8 cellular contexts compared by ENCODE assay signal in the genomic region with DNA sequence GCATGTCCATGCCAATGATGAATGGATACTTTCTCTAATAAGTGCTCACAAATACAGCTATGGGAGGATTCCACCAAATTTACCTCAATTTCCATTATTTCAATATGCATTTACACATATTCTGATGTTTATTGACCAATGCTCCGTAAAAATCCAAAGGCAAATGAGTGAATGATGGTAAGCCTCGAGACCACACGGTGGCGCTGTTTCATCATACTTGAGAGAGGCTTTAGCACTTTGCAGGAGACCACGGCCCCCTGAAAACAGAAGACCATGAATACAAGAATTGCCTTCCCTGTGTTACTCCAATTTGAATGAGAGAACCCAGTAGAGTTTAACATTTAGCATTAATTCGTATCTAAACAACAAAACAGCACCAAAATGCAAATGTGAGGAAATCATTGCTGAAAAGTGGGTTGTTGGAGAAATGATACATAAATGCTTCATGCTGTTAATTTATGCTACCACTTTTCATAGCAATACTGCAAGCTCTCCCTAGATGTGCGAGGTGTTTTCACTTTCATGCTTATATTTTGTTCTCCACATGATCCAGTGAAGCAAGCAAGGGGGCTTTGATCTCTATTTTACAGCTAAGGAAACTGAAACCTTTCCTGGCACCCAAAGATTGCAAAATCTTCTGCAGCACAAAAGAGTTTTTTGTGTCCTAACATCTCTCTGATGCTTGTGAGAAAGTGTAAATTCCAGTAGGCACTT. TPM values are rescaled to one million over a fixed set of nuclear protein-coding genes. Genes with fewer than 3 reads are reported as not detected.
DNase-seq lines count a peak whose midpoint lies in the region; ATAC-seq, FAIRE-seq and TF ChIP-seq lines count a peak whose summit lies in the region.

No MANE protein-coding gene starts in this region.

- TF ChIP-seq EP300 in HepG2 (IDR thresholded peaks at IDR 0.05; ENCODE audit: low read depth in 2 of 2, low read length in 2 of 2) (peak in 1 of 2 experiments; percentile 47; a peak in 1 of 4 replicates), HepG2 (CRISPR knock-in tag; IDR thresholded peaks at IDR 0.05; ENCODE audit: borderline replicate concordance) (no peak; the same call in 1 of the 2 replicates)

- H3K27ac ChIP-seq in HepG2 (ENCODE audit: extremely low read length, insufficient read depth, low read length) = peak overlapping the region; percentile 16

- under 1% methylated on average over 7 of the region's 7 CpGs for WGBS in HepG2 (ENCODE audit: low lambda C conversion rate)

- peak; percentile 78 for TF ChIP-seq CTCF in CD14-positive monocyte (IDR thresholded peaks at IDR 0.05)
- TF ChIP-seq CTCF in choroid plexus epithelial cell (conservative IDR thresholded peaks at IDR 0.05; ENCODE audit: low read depth, low read length) = peak; percentile 90
- peak; percentile 91 for TF ChIP-seq CTCF in HepG2 (CRISPR knock-in tag; IDR thresholded peaks at IDR 0.05)

- no peak overlapping the region for H2AFZ ChIP-seq in HepG2 (ENCODE audit: low read length)

- no peak overlapping the region for H3K27ac Mint-ChIP-seq in CD14-positive monocyte
- no peak overlapping the region for H3K27ac Mint-ChIP-seq in activated CD4-positive, alpha-beta T cell treated with anti-CD3 and anti-CD28 coated beads for 36 hours

- no peaks in the 10 kb centered on the region for H3K36me3 Mint-ChIP-seq in CD14-positive monocyte
- H3K36me3 Mint-ChIP-seq in activated CD4-positive, alpha-beta T cell treated with anti-CD3 and anti-CD28 coated beads for 36 hours (ENCODE audit: low read depth) = no peaks in the 10 kb centered on the region

- DNase-seq in CD14-positive monocyte (ENCODE audit: low spot score) (no peak), H4 (ENCODE audit: low spot score) (peak; percentile 87), NCI-H2227 treated with DMSO at 0.1 percent for 48 hours (lab: John Stamatoyannopoulos, UW) (peak; percentile 76), choroid plexus epithelial cell (ENCODE audit: low read depth) (peak; percentile 88), HepG2 (ENCODE audit: low spot score) (peak; percentile 82)
- peak; percentile 78 for DNase-seq in activated CD4-positive, alpha-beta T cell treated with anti-CD3 and anti-CD28 coated beads for 36 hours
- DNase-seq in stimulated activated CD4-positive, alpha-beta T cell treated with anti-CD3 and anti-CD28 coated beads, Interleukin-4, amount 100 ng/mL, for 48 hours (ENCODE audit: low read depth in 2 of 2) = peak; percentile 42 to 51

- H3K27me3 ChIP-seq in HepG2 (ENCODE audit: control insufficient read depth in 1 of 2, insufficient read depth in 2 of 2, low read length in 2 of 2) = no peaks in the 10 kb centered on the region

- H3K9ac ChIP-seq in HepG2 (ENCODE audit: insufficient read depth, low read depth, low read length) = peak overlapping the region; percentile 36

- ATAC-seq in activated CD4-positive, alpha-beta T cell treated with anti-CD3 and anti-CD28 coated beads for 36 hours = peak; percentile 39
- ATAC-seq in HepG2 (peak; percentile 74), GM21367 (IDR thresholded peaks at IDR 0.05; ENCODE audit: unreplicated experiment) (no peak)

- H3K4me2 ChIP-seq in HepG2 (ENCODE audit: low read depth, low read length) = peak overlapping the region; percentile 71

- peak overlapping the region; percentile 57 to 82 for H3K4me3 Mint-ChIP-seq in CD14-positive monocyte
- H3K4me3 Mint-ChIP-seq in activated CD4-positive, alpha-beta T cell treated with anti-CD3 and anti-CD28 coated beads for 36 hours = no peak overlapping the region

- no peak for TF ChIP-seq POLR2A in HepG2 (IDR thresholded peaks at IDR 0.05; ENCODE audit: insufficient read depth in 1 of 2, low read depth in 2 of 2, low read length in 2 of 2)

- peak; percentile 77 for TF ChIP-seq RAD21 in HepG2 (CRISPR knock-in tag; IDR thresholded peaks at IDR 0.05)

- no peaks in the 10 kb centered on the region for H3K9me3 ChIP-seq in HepG2 (ENCODE audit: low read length)

- peak; percentile 82 for FAIRE-seq in HepG2 (lab: Jason Lieb, UNC)

- no peaks in the 10 kb centered on the region for H3K9me3 Mint-ChIP-seq in CD14-positive monocyte
- H3K9me3 Mint-ChIP-seq in activated CD4-positive, alpha-beta T cell treated with anti-CD3 and anti-CD28 coated beads for 36 hours (ENCODE audit: low read depth) = no peaks in the 10 kb centered on the region

- CTCF ChIA-PET in activated CD4-positive, alpha-beta T cell treated with anti-CD3 and anti-CD28 coated beads for 36 hours (lab: Charles Lee) = interaction anchor here (0.6 to 10.0 kb wide), 36 partner anchors 9 to 1139 kb away, joined by 3 to 241 read pairs (median 6); partner anchors contain the start of gene TRIL
- CTCF ChIA-PET in HepG2 (lab: Yijun Ruan, JAX; ENCODE audit: low intra/inter-chr PET ratio, low total read pairs) = interaction anchor here (1.3 to 3.7 kb wide), 7 partner anchors 33 to 999 kb away, joined by 3 to 57 read pairs (median 9); no protein-coding TSS in a partner anchor

- no TSS peak for BruUV-seq in HepG2 (replicated peaks; lab: Mats Ljungman, UMichigan)

- no peaks in the 10 kb centered on the region for H4K20me1 ChIP-seq in HepG2 (ENCODE audit: insufficient read depth, low read length)

- intact Hi-C loops in CD14-positive monocyte (cut with micrococcal nuclease) (loop anchor here in 1 of 2 donors (10.0 kb wide), 1 partner anchor 182 kb away; no protein-coding TSS in a partner anchor), HepG2 (cut with micrococcal nuclease; ENCODE audit: unreplicated experiment) (loop anchor here (1.0 to 5.0 kb wide), 6 partner anchors 34 to 690 kb away; no protein-coding TSS in a partner anchor)
- intact Hi-C loops in activated CD4-positive, alpha-beta T cell treated with anti-CD3 and anti-CD28 coated beads for 36 hours (cut with DNase I, micrococcal nuclease) = loop anchor here (1.0 to 5.0 kb wide), 5 partner anchors 180 to 486 kb away; no protein-coding TSS in a partner anchor

- H3K4me1 ChIP-seq in HepG2 (ENCODE audit: insufficient read depth, low read length) = peaks cover 28% of the 10 kb centered on the region

- H3K4me1 Mint-ChIP-seq in CD14-positive monocyte = peaks cover 35% of the 10 kb centered on the region
- H3K4me1 Mint-ChIP-seq in activated CD4-positive, alpha-beta T cell treated with anti-CD3 and anti-CD28 coated beads for 36 hours = peaks cover 21% of the 10 kb centered on the region

- in situ Hi-C loops in HepG2 (cut with HindIII; ENCODE audit: extremely low pct_ligation_motif_present, low pct_unique_long_range_greater_than_20kb) = loop anchor here (5.0 to 10.0 kb wide), 5 partner anchors 35 to 642 kb away; partner anchors contain the start of genes PRR15 and TRIL

- no peak overlapping the region for H3K4me3 ChIP-seq in choroid plexus epithelial cell (ENCODE audit: low read depth, low read length)
- peak overlapping the region in 2 of 3 experiments; percentile 31 to 49; a peak in 3 of 6 replicates for H3K4me3 ChIP-seq in HepG2 (replicated peaks in 1 of 3; ENCODE audit: insufficient read depth in 1 of 3, low read depth in 2 of 3, low read length in 3 of 3)

- no peaks in the 10 kb centered on the region for H3K36me3 ChIP-seq in HepG2 (replicated peaks in 1 of 2; ENCODE audit: control insufficient read depth in 1 of 2, insufficient read depth in 2 of 2, low read length in 2 of 2)

- peaks cover 6 to 11% (median 10%) of the 10 kb centered on the region in 3 donors for H3K27me3 Mint-ChIP-seq in CD14-positive monocyte (ENCODE audit: low read depth in 3 of 3)
- H3K27me3 Mint-ChIP-seq in activated CD4-positive, alpha-beta T cell treated with anti-CD3 and anti-CD28 coated beads for 36 hours = peaks cover 12% of the 10 kb centered on the region

- POLR2A ChIA-PET in activated CD4-positive, alpha-beta T cell treated with anti-CD3 and anti-CD28 coated beads for 36 hours (lab: Charles Lee) = no interaction called here
- POLR2A ChIA-PET in HepG2 (lab: Yijun Ruan, JAX) = interaction anchor here (1.4 to 2.1 kb wide), 2 partner anchors 34 to 184 kb away, joined by 4 to 8 read pairs; no protein-coding TSS in a partner anchor

- H3K79me2 ChIP-seq in HepG2 (ENCODE audit: insufficient read depth, low read length) = no peaks in the 10 kb centered on the region

TF ChIP-seq in HepG2, 621 proteins besides CTCF, POLR2A, EP300 and RAD21 (continues in another document):
- TF ChIP-seq YEATS2 (CRISPR knock-in tag; IDR thresholded peaks at IDR 0.05; ENCODE audit: borderline replicate concordance) (no peak), MAFK (conservative IDR thresholded peaks at IDR 0.05 in 1 of 2, IDR thresholded peaks at IDR 0.05 in 1 of 2; ENCODE audit: low read length in 2 of 2) (no peak), NFKBIZ (CRISPR knock-in tag; IDR thresholded peaks at IDR 0.05) (no peak)

RNA-seq across cellular contexts. Expression of gene TRIL, which starts 35.4 kb away (rescaled TPM):
- polyA plus RNA-seq in CD14-positive monocyte = not detected
- total RNA-seq in H4 (2014; rRNA removed; shearing (Covaris generic)) = not detected in 2 replicates
- not detected for total RNA-seq in activated CD4-positive, alpha-beta T cell treated with anti-CD3 and anti-CD28 coated beads for 36 hours
- 0.40 and 0.45 TPM in 2 replicates for total RNA-seq in HepG2 (2016; rRNA removed; fragmentation: Illumina TruSeq; extraction: Trizol)
- total RNA-seq in HepG2 (2016; cell fraction: cytosol; rRNA removed; fragmentation: Illumina TruSeq; extraction: Trizol; ENCODE audit: low read depth) = 0.09 and 0.10 TPM in 2 replicates
- 0.46 and 0.52 TPM in 2 replicates for total RNA-seq in HepG2 (2016; cell fraction: insoluble cytoplasmic fraction; rRNA removed; fragmentation: Illumina TruSeq; extraction: Trizol)
- total RNA-seq in HepG2 (2016; cell fraction: membrane; rRNA removed; fragmentation: Illumina TruSeq; extraction: Trizol) = 0.38 and 0.49 TPM in 2 replicates
- total RNA-seq in HepG2 (2016; cell fraction: nucleus; rRNA removed; fragmentation: Illumina TruSeq; extraction: Trizol) = 0.50 and 0.81 TPM in 2 replicates
- polyA plus RNA-seq in HepG2 (2011; rRNA removed) = 0.18 and 0.26 TPM in 2 replicates
- polyA plus RNA-seq in HepG2 (2011; cell fraction: cytosol; rRNA removed) = 0.21 and 0.23 TPM in 2 replicates
- polyA plus RNA-seq in HepG2 (2011; cell fraction: nucleus; rRNA removed) = 0.16 and 0.19 TPM in 2 replicates
- 0.17 and 0.28 TPM in 2 replicates for polyA plus RNA-seq in HepG2 (2012)
- 0.12 TPM in 2 replicates for polyA plus RNA-seq in HepG2 (2016; cell fraction: cytosol; fragmentation: Illumina TruSeq; extraction: Trizol; ENCODE audit: low read depth)
- polyA plus RNA-seq in HepG2 (2016; cell fraction: insoluble cytoplasmic fraction; fragmentation: Illumina TruSeq; extraction: Trizol; ENCODE audit: low read depth) = 0.41 and 0.48 TPM in 2 replicates
- 0.23 and 0.24 TPM in 2 replicates for polyA plus RNA-seq in HepG2 (2016; cell fraction: membrane; fragmentation: Illumina TruSeq; extraction: Trizol; ENCODE audit: low read depth)
- polyA plus RNA-seq in HepG2 (2016; cell fraction: nucleus; fragmentation: Illumina TruSeq; extraction: Trizol; ENCODE audit: insufficient read depth, low read depth) = 0.51 and 0.52 TPM in 2 replicates
- polyA minus RNA-seq in HepG2 (2011; rRNA and poly(A)+ RNA removed; ENCODE audit: low replicate concordance) = 0.48 TPM in 1 of 2 replicates, not detected in the other
- polyA minus RNA-seq in HepG2 (2011; cell fraction: cytosol; rRNA and poly(A)+ RNA removed) = 0.30 TPM in 1 of 2 replicates, not detected in the other
- 0.90 and 1.2 TPM in 2 replicates for polyA minus RNA-seq in HepG2 (2011; cell fraction: nucleus; rRNA and poly(A)+ RNA removed)
